ENCODE assay signal across 18 cellular contexts in genomic region chr7:55375237-55375636, GRCh38. TPM values are rescaled to one million over a fixed set of nuclear protein-coding genes. Genes with fewer than 3 reads are reported as not detected.
DNase-seq lines count a peak whose midpoint lies in the region; ATAC-seq, FAIRE-seq and TF ChIP-seq lines count a peak whose summit lies in the region.
"Had no signal": no experiment of that assay in that cellular context is flagged by ENCODE, and none has a peak within 500 bp of the region (broad histone marks: within the 10 kb centered on the region; RNA-seq: fewer than 3 reads in every experiment).

No MANE protein-coding gene starts in this region.

- POLR2A ChIA-PET in WTC11 (lab: Charles Lee): interaction anchor here (1.1 kb wide), 1 partner anchor 9 kb away, joined by 3 read pairs; no protein-coding TSS in a partner anchor

- TF ChIP-seq CTCF in WTC11 (IDR thresholded peaks at IDR 0.05): no peak
- TF ChIP-seq CTCF in lower leg skin (IDR thresholded peaks at IDR 0.05): no peak

- no peak overlapping the region for H3K18ac ChIP-seq in mesendoderm (ENCODE audit: low read length)

- H3K27ac ChIP-seq in HUES48 (ENCODE audit: low read depth, low read length): peak overlapping the region; percentile 12
- H3K27ac ChIP-seq in mesendoderm (ENCODE audit: low read depth, low read length): no peak overlapping the region
- H3K27ac ChIP-seq: BLaER1 treated with 17β-estradiol and CSF1 and Interleukin-3, amounts not matched to agents 10 nM and 100 nM; HL-60 had no signal

- H3K4me3 Mint-ChIP-seq in WTC11: no peak overlapping the region
- H3K4me3 Mint-ChIP-seq: HFFc6 had no signal

- H3K4ac ChIP-seq in mesendoderm (ENCODE audit: low read depth, low read length): no peak overlapping the region

- H2BK5ac ChIP-seq in mesendoderm (ENCODE audit: low read length): no peak overlapping the region

- TF ChIP-seq POLR2A in lower leg skin (IDR thresholded peaks at IDR 0.05): no peak

- no peaks in the 10 kb centered on the region for H3K9me3 Mint-ChIP-seq in WTC11
- H3K9me3 Mint-ChIP-seq: CD4-positive, CD25-positive, alpha-beta regulatory T cell; HFFc6 had no signal

- no peak overlapping the region for H3K56ac ChIP-seq in mesendoderm (ENCODE audit: low read length)

- ATAC-seq in WTC11 (peak; percentile 52), GM21367 (IDR thresholded peaks at IDR 0.05; ENCODE audit: unreplicated experiment) (no peak), HG02852 (IDR thresholded peaks at IDR 0.05; ENCODE audit: unreplicated experiment) (no peak)

- no peak overlapping the region for H2BK15ac ChIP-seq in mesendoderm (replicated peaks; ENCODE audit: low read depth)

- no peak overlapping the region for H3K23ac ChIP-seq in mesendoderm (ENCODE audit: low read length)

- H3K4me1 ChIP-seq in HUES48 (ENCODE audit: control insufficient read depth, insufficient read depth, low read length) (0 out of 2 replicates have a peak, but pooled peaks cover 3% of the 10 kb centered on the region), mesendoderm (ENCODE audit: control insufficient read depth, low read depth, low read length) (no peaks in the 10 kb centered on the region)
- H3K4me1 ChIP-seq: BLaER1 treated with 17β-estradiol and CSF1 and Interleukin-3, amounts not matched to agents 10 nM and 100 nM; HAP-1 had no signal

- no peak overlapping the region for H4K8ac ChIP-seq in mesendoderm (ENCODE audit: low read depth, low read length)

- no peak overlapping the region for H2AK5ac ChIP-seq in mesendoderm (ENCODE audit: low read length)

- intact Hi-C loops in lower leg skin (cut with DNase I; ENCODE audit: low total_unique reads): no loop called here

- no peak overlapping the region for H2BK120ac ChIP-seq in mesendoderm (ENCODE audit: low read depth, low read length)

- H3K79me1 ChIP-seq in mesendoderm (ENCODE audit: low read length): peaks cover under 1% of the 10 kb centered on the region

- H3K27me3 Mint-ChIP-seq in WTC11 (ENCODE audit: low read depth): no peaks in the 10 kb centered on the region
- H3K27me3 Mint-ChIP-seq: CD4-positive, CD25-positive, alpha-beta regulatory T cell had no signal

- no peaks in the 10 kb centered on the region for H3K9me3 ChIP-seq in HUES48 (ENCODE audit: control insufficient read depth, insufficient read depth, low read length)
- H3K9me3 ChIP-seq: HAP-1 had no signal

- FAIRE-seq in frontal cortex (lab: Jason Lieb, UNC): no peak
- FAIRE-seq: GM12891, H1 had no signal

- CTCF ChIA-PET in WTC11 (lab: Charles Lee): interaction anchor here (0.6 to 1.9 kb wide), 2 partner anchors 10 to 40 kb away, joined by 3 to 6 read pairs; partner anchors contain the start of gene LANCL2

- no peak overlapping the region; the same call in 1 of the 2 replicates for H3K27ac Mint-ChIP-seq in WTC11
- H3K27ac Mint-ChIP-seq: CD4-positive, CD25-positive, alpha-beta regulatory T cell; HFFc6 had no signal

- H3K36me3 ChIP-seq in HUES48 (ENCODE audit: control insufficient read depth, insufficient read depth, low read length): no peaks in the 10 kb centered on the region
- no peaks in the 10 kb centered on the region for H3K36me3 ChIP-seq in mesendoderm (ENCODE audit: control insufficient read depth, insufficient read depth, low read length)
- H3K36me3 ChIP-seq: HAP-1 had no signal

- H3K27me3 ChIP-seq in HUES48 (ENCODE audit: control insufficient read depth, insufficient read depth, low read length) (no peaks in the 10 kb centered on the region), mesendoderm (ENCODE audit: insufficient read depth, low read length, poor library complexity) (no peaks in the 10 kb centered on the region)
- H3K27me3 ChIP-seq: BLaER1 treated with 17β-estradiol and CSF1 and Interleukin-3, amounts not matched to agents 10 nM and 100 nM had no signal

- H4K5ac ChIP-seq in mesendoderm (ENCODE audit: low read length): no peak overlapping the region

- H3K4me3 ChIP-seq in HUES48 (ENCODE audit: low read depth, low read length) (no peak overlapping the region), mesendoderm (ENCODE audit: low read length) (no peak overlapping the region), lower leg skin (ENCODE audit: low read depth, poor library complexity, severe bottlenecking) (no peak overlapping the region)
- H3K4me3 ChIP-seq: BLaER1 treated with 17β-estradiol and CSF1 and Interleukin-3, amounts not matched to agents 10 nM and 100 nM; HAP-1 had no signal

- no CpG with 5 or more reads among the region's 4 CpGs for WGBS in mesendoderm (ENCODE audit: extremely low coverage, insufficient coverage, low lambda C conversion rate)
- WGBS in lower leg skin, 2 donors: 84 to 94% methylated on average over 4 of the region's 4 CpGs

- H3K4me2 ChIP-seq in mesendoderm (ENCODE audit: low read length): no peak overlapping the region
- H3K4me2 ChIP-seq: BLaER1 treated with 17β-estradiol and CSF1 and Interleukin-3, amounts not matched to agents 10 nM and 100 nM had no signal

- no peaks in the 10 kb centered on the region for H3K36me3 Mint-ChIP-seq in WTC11

- no peak overlapping the region for H3K9ac ChIP-seq in HUES48 (ENCODE audit: low read depth, low read length)
- H3K9ac ChIP-seq in mesendoderm (ENCODE audit: low read length): no peak overlapping the region
- H3K9ac ChIP-seq: BLaER1 treated with 17β-estradiol and CSF1 and Interleukin-3, amounts not matched to agents 10 nM and 100 nM had no signal

- H3K4me1 Mint-ChIP-seq in WTC11: peaks cover 6% of the 10 kb centered on the region

- H3K79me2 ChIP-seq in mesendoderm (ENCODE audit: control insufficient read depth, insufficient read depth, low read length): no peaks in the 10 kb centered on the region

- DNase-seq in WTC11 (ENCODE audit: low spot score) (no peak), mesendoderm (peak; percentile 47), lower leg skin (ENCODE audit: low spot score in 2 of 2) (no peak), frontal cortex (ENCODE audit: low spot score in 2 of 2) (no peak)
- DNase-seq: ACHN; Calu3; CD4-positive, CD25-positive, alpha-beta regulatory T cell; DMS 273 treated with DMSO at 0.1 percent for 48 hours; HFFc6; KBM-7 had no signal

TF ChIP-seq in WTC11, 78 proteins besides CTCF, POLR2A, EP300 and RAD21:
- TF ChIP-seq NR1H2 (CRISPR knock-in tag; IDR thresholded peaks at IDR 0.05) (no peak), CREM (CRISPR knock-in tag; IDR thresholded peaks at IDR 0.05) (no peak), ZNF423 (CRISPR knock-in tag; IDR thresholded peaks at IDR 0.05) (no peak), ZMAT4 (CRISPR knock-in tag; IDR thresholded peaks at IDR 0.05) (no peak), ZNF281 (CRISPR knock-in tag; IDR thresholded peaks at IDR 0.05) (no peak)
TF ChIP-seq in WTC11: peak in this region for 0.

RNA-seq across cellular contexts. Expression of gene LANCL2, which starts 10.1 kb away (rescaled TPM):
- total RNA-seq in WTC11 (2021): 9.1 to 13.2 TPM (median 10.2 TPM) in 3 replicates
- 22.0 TPM for polyA plus RNA-seq in mesendoderm (2013, experiment 1 of 2)
- 21.4 TPM for polyA plus RNA-seq in mesendoderm (2013, experiment 2 of 2)
- total RNA-seq in lower leg skin: 10 to 100 TPM in 2 of 4 donors, 1 to 10 TPM in 2; 7.7 to 13.4 (median 11.4) TPM
- 35.1 TPM for total RNA-seq in frontal cortex
